Comparison of ENCODE assay signal across 8 cellular contexts in the genomic region with DNA sequence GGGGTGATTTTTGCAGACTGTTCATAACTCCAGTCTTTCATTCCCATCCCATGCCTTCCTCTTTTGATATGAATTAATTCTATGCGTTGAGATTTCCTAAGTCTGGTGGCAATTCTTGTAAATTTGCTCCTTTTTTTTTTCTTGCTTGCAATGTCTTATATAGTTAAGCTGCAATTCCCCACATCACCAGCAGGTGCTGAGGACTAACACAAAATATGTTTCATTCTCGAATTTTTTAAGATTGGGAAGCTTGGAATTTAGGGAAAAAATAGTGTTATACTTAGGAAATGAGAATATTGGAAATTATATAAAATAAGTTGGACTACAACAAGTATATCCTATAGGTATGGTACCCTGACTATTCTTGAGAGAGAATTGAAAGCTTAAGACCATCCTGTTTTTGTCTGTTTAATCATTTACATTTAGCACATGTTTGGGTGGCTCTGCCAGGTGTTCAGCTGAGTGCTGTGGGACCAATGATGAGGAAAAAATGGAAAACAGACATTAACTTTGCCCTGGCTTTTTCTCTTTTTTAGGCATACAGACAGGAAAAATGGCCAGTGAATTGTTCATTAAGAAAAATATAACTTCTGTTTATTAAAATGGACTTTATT. TPM values are rescaled to one million over a fixed set of nuclear protein-coding genes. Genes with fewer than 3 reads are reported as not detected.
DNase-seq lines count a peak whose midpoint lies in the region; ATAC-seq and TF ChIP-seq lines count a peak whose summit lies in the region.
"Had no signal": no experiment of that assay in that cellular context is flagged by ENCODE, and none has a peak within 500 bp of the region (broad histone marks: within the 10 kb centered on the region; RNA-seq: fewer than 3 reads in every experiment).

No MANE protein-coding gene starts in this region.

- no peaks in the 10 kb centered on the region for H3K9me2 ChIP-seq in DOHH2 (replicated peaks; ENCODE audit: control insufficient read depth, low read length)

- POLR2A ChIA-PET in HEK293T (lab: Yijun Ruan, JAX) = no interaction called here

- TF ChIP-seq CTCF in DOHH2 (IDR thresholded peaks at IDR 0.05; ENCODE audit: low read depth, low read length, poor library complexity, severe bottlenecking) = peak; percentile 58

- no peaks in the 10 kb centered on the region for H4K20me1 ChIP-seq in DOHH2 (ENCODE audit: control insufficient read depth, insufficient read depth, low read depth, low read length)

- DNase-seq in HEK293T (ENCODE audit: extremely low spot score) = no peak
- DNase-seq in adipocyte (ENCODE audit: low read depth) = peak; percentile 39
- peak; percentile 26 for DNase-seq in myocyte (ENCODE audit: low read depth)
- DNase-seq: activated naive CD8-positive, alpha-beta T cell treated with anti-CD3 and anti-CD28 coated beads, Interleukin-2, amount 10 ng/mL, durations not matched to agents 7 days and 5 days had no signal

- peaks cover 86% of the 10 kb centered on the region for H3K4me1 ChIP-seq in DOHH2 (ENCODE audit: control insufficient read depth, low read length)
- no peaks in the 10 kb centered on the region for H3K4me1 ChIP-seq in adipocyte (ENCODE audit: control insufficient read depth, insufficient read depth, low read length)

- no peak overlapping the region for H3K9ac ChIP-seq in adipocyte (ENCODE audit: low read length)

- H3K36me3 ChIP-seq in DOHH2 (ENCODE audit: control insufficient read depth, low read length) = peaks cover 64% of the 10 kb centered on the region
- no peaks in the 10 kb centered on the region for H3K36me3 ChIP-seq in adipocyte (ENCODE audit: control insufficient read depth, insufficient read depth, low read length, severe bottlenecking)

- no peak for ATAC-seq in HG03095 (IDR thresholded peaks at IDR 0.05; ENCODE audit: unreplicated experiment)
- no peak for ATAC-seq in HG03139 (IDR thresholded peaks at IDR 0.05; ENCODE audit: unreplicated experiment)
- ATAC-seq in GM21447 (IDR thresholded peaks at IDR 0.05; ENCODE audit: unreplicated experiment) = no peak

- H3K4me3 ChIP-seq in DOHH2 (ENCODE audit: low read length) = no peak overlapping the region
- H3K4me3 ChIP-seq in adipocyte (ENCODE audit: low read length) = no peak overlapping the region

- no peaks in the 10 kb centered on the region for H3K27me3 ChIP-seq in DOHH2 (ENCODE audit: control insufficient read depth, low read length)
- H3K27me3 ChIP-seq in adipocyte (replicated peaks; ENCODE audit: control insufficient read depth, insufficient read depth, low read length) = peaks cover 3% of the 10 kb centered on the region

- H3K4me2 ChIP-seq in DOHH2 (ENCODE audit: low read length) = peak overlapping the region; percentile 13; the same call in 1 of the 2 replicates

- no peaks in the 10 kb centered on the region; the same call in 1 of the 2 replicates for H3F3A ChIP-seq in DOHH2 (ENCODE audit: control insufficient read depth, insufficient read depth)

- peak overlapping the region; percentile 28; the same call in 1 of the 2 replicates for H3K27ac ChIP-seq in DOHH2 (ENCODE audit: low read depth, low read length)

- CTCF ChIA-PET in HEK293T (lab: Yijun Ruan, JAX) = interaction anchor here (0.6 to 1.4 kb wide), 10 partner anchors 8 to 116 kb away, joined by 3 to 8 read pairs (median 3); no protein-coding TSS in a partner anchor

- no peaks in the 10 kb centered on the region for H3K9me3 ChIP-seq in DOHH2 (ENCODE audit: control insufficient read depth, insufficient read depth, low read length)
- no peaks in the 10 kb centered on the region for H3K9me3 ChIP-seq in adipocyte (ENCODE audit: control insufficient read depth, low read length)

- peaks cover 99% of the 10 kb centered on the region for H3K79me2 ChIP-seq in DOHH2 (ENCODE audit: control insufficient read depth, low read length)

TF ChIP-seq in HEK293T, 16 proteins besides CTCF, POLR2A, EP300 and RAD21:
- TF ChIP-seq HDGF (IDR thresholded peaks at IDR 0.05; ENCODE audit: borderline replicate concordance) (no peak), ZNF384 (IDR thresholded peaks at IDR 0.05) (peak; percentile 28; the same call in 1 of the 2 replicates), ELF4 (IDR thresholded peaks at IDR 0.05) (no peak), FOXA1 (IDR thresholded peaks at IDR 0.05) (no peak)
TF ChIP-seq in HEK293T: peak in this region for 1.

RNA-seq across cellular contexts. Expression of a gene that starts 30.2 kb away (rescaled TPM):
- total RNA-seq in myocyte = 2.9 and 3.2 TPM in 2 replicates
- polyA plus RNA-seq in myocyte (2012) = 2.6 TPM
